14 cellular contexts compared by ENCODE assay signal in genomic region chr2:27265536-27265870, GRCh38. TPM values are rescaled to one million over a fixed set of nuclear protein-coding genes. Genes with fewer than 3 reads are reported as not detected.
DNase-seq lines count a peak whose midpoint lies in the region; ATAC-seq, FAIRE-seq and TF ChIP-seq lines count a peak whose summit lies in the region.
"Had no signal": no experiment of that assay in that cellular context is flagged by ENCODE, and none has a peak within 500 bp of the region (broad histone marks: within the 10 kb centered on the region; RNA-seq: fewer than 3 reads in every experiment).

No MANE protein-coding gene starts in this region.

- peaks cover 27% of the 10 kb centered on the region for H3K27me3 Mint-ChIP-seq in activated naive CD4-positive, alpha-beta T cell treated with anti-CD3 and anti-CD28 coated beads, Interleukin-2, amount 50 U/mL, for 24 hours
- H3K27me3 Mint-ChIP-seq in stimulated activated memory B cell treated with anti-CD40 and anti-IgM and Interleukin-4, amounts not matched to agents 10 μg/mL and 1 μg/mL and 100 μg/mL, for 72 hours = peaks cover 38% of the 10 kb centered on the region

- H4K20me1 ChIP-seq in KMS-11 (ENCODE audit: insufficient read depth) = no peaks in the 10 kb centered on the region
- no peaks in the 10 kb centered on the region for H4K20me1 ChIP-seq in endothelial cell of umbilical vein (replicated peaks; ENCODE audit: control insufficient read depth, extremely low read depth, insufficient read depth, low read length)
- peaks cover 2% of the 10 kb centered on the region for H4K20me1 ChIP-seq in osteoblast (ENCODE audit: insufficient read depth, low read length)

- peaks cover 28% of the 10 kb centered on the region for H3K4me1 Mint-ChIP-seq in activated naive CD4-positive, alpha-beta T cell treated with anti-CD3 and anti-CD28 coated beads, Interleukin-2, amount 50 U/mL, for 24 hours
- peaks cover 31% of the 10 kb centered on the region for H3K4me1 Mint-ChIP-seq in stimulated activated memory B cell treated with anti-CD40 and anti-IgM and Interleukin-4, amounts not matched to agents 10 μg/mL and 1 μg/mL and 100 μg/mL, for 72 hours

- H3K4me1 ChIP-seq in KMS-11 (ENCODE audit: low read depth, poor library complexity, severe bottlenecking) (peaks cover 13% of the 10 kb centered on the region), endothelial cell of umbilical vein (ENCODE audit: control insufficient read depth, extremely low read depth, insufficient read depth, low read length) (peaks cover 22% of the 10 kb centered on the region), osteoblast (ENCODE audit: insufficient read depth, low read length) (no peaks in the 10 kb centered on the region)

- POLR2A ChIA-PET in endothelial cell of umbilical vein (lab: Charles Lee) = no interaction called here

- H3K4me2 ChIP-seq in KMS-11 (no peak overlapping the region; the same call in 1 of the 2 replicates), endothelial cell of umbilical vein (ENCODE audit: insufficient read depth, low read length) (no peak overlapping the region), osteoblast (ENCODE audit: insufficient read depth, low read length) (no peak overlapping the region)

- no peaks in the 10 kb centered on the region for H3K36me3 ChIP-seq in KMS-11 (ENCODE audit: insufficient read depth)
- no peaks in the 10 kb centered on the region for H3K36me3 ChIP-seq in endothelial cell of umbilical vein (ENCODE audit: control insufficient read depth in 2 of 2, extremely low read depth in 1 of 2, insufficient read depth in 2 of 2, low read length in 2 of 2)
- no peaks in the 10 kb centered on the region for H3K36me3 ChIP-seq in osteoblast (ENCODE audit: insufficient read depth, low read length)
- H3K36me3 ChIP-seq: pancreas had no signal

- H3K9me1 ChIP-seq in endothelial cell of umbilical vein (replicated peaks; ENCODE audit: control insufficient read depth, extremely low read depth, insufficient read depth, low read length) = no peaks in the 10 kb centered on the region

- dilution Hi-C loops in endothelial cell of umbilical vein (cut with MboI; ENCODE audit: extremely low pct_ligation_motif_present, low sequenced_read_pairs) = no loop called here

- peaks cover 48% of the 10 kb centered on the region for H3K27me3 ChIP-seq in KMS-11 (ENCODE audit: insufficient read depth, low read depth)
- peaks cover 19 to 43% of the 10 kb centered on the region in 2 experiments for H3K27me3 ChIP-seq in endothelial cell of umbilical vein (ENCODE audit: control insufficient read depth in 2 of 2, insufficient read depth in 2 of 2, low read length in 2 of 2)
- peaks cover 77% of the 10 kb centered on the region for H3K27me3 ChIP-seq in osteoblast (ENCODE audit: insufficient read depth, low read length)

- H3K4me3 ChIP-seq in KMS-11 (IDR thresholded peaks at IDR 0.05; ENCODE audit: insufficient read depth, low read depth, low read length) = no peak overlapping the region
- H3K4me3 ChIP-seq in endothelial cell of umbilical vein (replicated peaks in 1 of 3; ENCODE audit: insufficient read depth in 1 of 3, low read depth in 1 of 3, low read length in 3 of 3) = no peak overlapping the region
- H3K4me3 ChIP-seq in osteoblast (ENCODE audit: insufficient read depth, low read length) = no peak overlapping the region

- H3K9me3 ChIP-seq in endothelial cell of umbilical vein (replicated peaks; ENCODE audit: control insufficient read depth, insufficient read depth, low read length) (no peaks in the 10 kb centered on the region), osteoblast (ENCODE audit: low read depth, low read length) (no peaks in the 10 kb centered on the region)
- H3K9me3 ChIP-seq: pancreas had no signal

- H3K36me3 Mint-ChIP-seq in activated naive CD4-positive, alpha-beta T cell treated with anti-CD3 and anti-CD28 coated beads, Interleukin-2, amount 50 U/mL, for 24 hours = no peaks in the 10 kb centered on the region
- H3K36me3 Mint-ChIP-seq in stimulated activated memory B cell treated with anti-CD40 and anti-IgM and Interleukin-4, amounts not matched to agents 10 μg/mL and 1 μg/mL and 100 μg/mL, for 72 hours = no peaks in the 10 kb centered on the region

- H3K9ac ChIP-seq in KMS-11 (no peak overlapping the region), endothelial cell of umbilical vein (replicated peaks; ENCODE audit: extremely low read depth, insufficient read depth, low read length) (no peak overlapping the region)

- TF ChIP-seq POLR2A in endothelial cell of umbilical vein (IDR thresholded peaks at IDR 0.05; ENCODE audit: low read depth, low read length) = no peak

- TF ChIP-seq CTCF in KMS-11 (conservative IDR thresholded peaks at IDR 0.05; ENCODE audit: low read depth, low read length) (no peak), endothelial cell of umbilical vein (IDR thresholded peaks at IDR 0.05; ENCODE audit: extremely low read depth in 1 of 2, insufficient read depth in 1 of 2, low read depth in 1 of 2, low read length in 2 of 2) (no peak), osteoblast (IDR thresholded peaks at IDR 0.05; ENCODE audit: extremely low read depth, low read depth, low read length) (no peak)

- no peak overlapping the region for H3K27ac Mint-ChIP-seq in activated naive CD4-positive, alpha-beta T cell treated with anti-CD3 and anti-CD28 coated beads, Interleukin-2, amount 50 U/mL, for 24 hours
- H3K27ac Mint-ChIP-seq in stimulated activated memory B cell treated with anti-CD40 and anti-IgM and Interleukin-4, amounts not matched to agents 10 μg/mL and 1 μg/mL and 100 μg/mL, for 72 hours = no peak overlapping the region

- no peaks in the 10 kb centered on the region for H3K9me3 Mint-ChIP-seq in activated naive CD4-positive, alpha-beta T cell treated with anti-CD3 and anti-CD28 coated beads, Interleukin-2, amount 50 U/mL, for 24 hours
- H3K9me3 Mint-ChIP-seq in stimulated activated memory B cell treated with anti-CD40 and anti-IgM and Interleukin-4, amounts not matched to agents 10 μg/mL and 1 μg/mL and 100 μg/mL, for 72 hours = no peaks in the 10 kb centered on the region

- H3K79me2 ChIP-seq in KMS-11 (ENCODE audit: insufficient read depth, low read depth) (no peaks in the 10 kb centered on the region), endothelial cell of umbilical vein (ENCODE audit: control insufficient read depth, insufficient read depth, low read length) (no peaks in the 10 kb centered on the region), osteoblast (ENCODE audit: insufficient read depth, low read length) (no peaks in the 10 kb centered on the region)

- intact Hi-C loops in endothelial cell of umbilical vein (cut with micrococcal nuclease) = loop anchor here (1.0 to 2.0 kb wide), 4 partner anchors 15 to 38 kb away; no protein-coding TSS in a partner anchor

- BruUV-seq in endothelial cell of umbilical vein (replicated peaks; lab: Mats Ljungman, UMichigan) = no TSS peak

- H2AFZ ChIP-seq in KMS-11 (ENCODE audit: low read depth) = peak overlapping the region; percentile 97; the same call in 1 of the 2 replicates
- no peak overlapping the region for H2AFZ ChIP-seq in endothelial cell of umbilical vein (ENCODE audit: low read depth, low read length)
- no peak overlapping the region for H2AFZ ChIP-seq in osteoblast (ENCODE audit: low read length)

- FAIRE-seq in endothelial cell of umbilical vein (lab: Jason Lieb, UNC) = peak; percentile 49
- FAIRE-seq: pancreas had no signal

- DNase-seq in activated naive CD4-positive, alpha-beta T cell treated with Interleukin-2 at 50 U/mL for 16 hours = no peak
- DNase-seq in endothelial cell of umbilical vein (ENCODE audit: low read depth, low spot score) = no peak
- DNase-seq in osteoblast (ENCODE audit: insufficient read length, low spot score, missing footprints) = peak; percentile 59
- DNase-seq in Kasumi-1 (lab: John Stamatoyannopoulos, UW) = no peak
- DNase-seq: NCI-H2029 treated with DMSO at 0.1 percent for 48 hours had no signal

- H3K27ac ChIP-seq in KMS-11 (no peak overlapping the region), endothelial cell of umbilical vein (ENCODE audit: insufficient read depth, low read depth, low read length) (no peak overlapping the region), osteoblast (ENCODE audit: low read depth, low read length) (no peak overlapping the region)
- H3K27ac ChIP-seq: pancreas, RWPE1 had no signal

- peak overlapping the region; percentile 59 for H3K4me3 Mint-ChIP-seq in activated naive CD4-positive, alpha-beta T cell treated with anti-CD3 and anti-CD28 coated beads, Interleukin-2, amount 50 U/mL, for 24 hours
- no peak overlapping the region for H3K4me3 Mint-ChIP-seq in stimulated activated memory B cell treated with anti-CD40 and anti-IgM and Interleukin-4, amounts not matched to agents 10 μg/mL and 1 μg/mL and 100 μg/mL, for 72 hours

- CTCF ChIA-PET in endothelial cell of umbilical vein (lab: Charles Lee) = interaction anchor here (0.7 to 6.9 kb wide), 12 partner anchors 8 to 168 kb away, joined by 3 to 143 read pairs (median 4); partner anchors contain the start of genes PREB and TRIM54

- ATAC-seq in stimulated activated memory B cell treated with anti-CD40 and anti-IgM and Interleukin-4, amounts not matched to agents 10 μg/mL and 1 μg/mL and 100 μg/mL, for 72 hours = no peak
- ATAC-seq in GM18909 (IDR thresholded peaks at IDR 0.05; ENCODE audit: poor library complexity, unreplicated experiment) = no peak

RNA-seq across cellular contexts. Expression of gene SLC30A3, which starts 2.7 kb away (rescaled TPM):
- total RNA-seq in endothelial cell of umbilical vein = 9.2 and 16.7 TPM in 2 replicates
- polyA plus RNA-seq in endothelial cell of umbilical vein = 63.9 and 79.9 TPM in 2 replicates
- polyA plus RNA-seq in endothelial cell of umbilical vein (2011; cell fraction: cytosol; rRNA removed) = 25.9 and 38.7 TPM in 2 replicates
- polyA plus RNA-seq in endothelial cell of umbilical vein (2011; cell fraction: nucleus; rRNA removed) = 42.8 and 66.8 TPM in 2 replicates
- polyA plus RNA-seq in endothelial cell of umbilical vein (2012) = 3.9 and 11.9 TPM in 2 replicates
- polyA minus RNA-seq in endothelial cell of umbilical vein = 26.6 and 36.4 TPM in 2 replicates
- polyA minus RNA-seq in endothelial cell of umbilical vein (2011; cell fraction: cytosol; rRNA and poly(A)+ RNA removed) = 1.6 TPM
- 12.2 and 20.5 TPM in 2 replicates for polyA minus RNA-seq in endothelial cell of umbilical vein (2011; cell fraction: nucleus; rRNA and poly(A)+ RNA removed)
- under 0.01 and 0.88 TPM in 2 replicates for total RNA-seq in osteoblast

RNA-seq across cellular contexts. Expression of gene DNAJC5G, which starts 9.7 kb away (rescaled TPM):
- total RNA-seq in endothelial cell of umbilical vein (0.16 and 0.77 TPM in 2 replicates), osteoblast (not detected in 2 replicates)
- 1.4 and 1.7 TPM in 2 replicates for polyA plus RNA-seq in endothelial cell of umbilical vein
- 0.34 and 0.35 TPM in 2 replicates for polyA plus RNA-seq in endothelial cell of umbilical vein (2011; cell fraction: cytosol; rRNA removed)
- 10.9 and 24.1 TPM in 2 replicates for polyA plus RNA-seq in endothelial cell of umbilical vein (2011; cell fraction: nucleus; rRNA removed)
- polyA plus RNA-seq in endothelial cell of umbilical vein (2012) = 0.29 TPM in 1 of 2 replicates, not detected in the other
- polyA minus RNA-seq in endothelial cell of umbilical vein = 2.1 and 3.9 TPM in 2 replicates
- not detected for polyA minus RNA-seq in endothelial cell of umbilical vein (2011; cell fraction: cytosol; rRNA and poly(A)+ RNA removed)
- polyA minus RNA-seq in endothelial cell of umbilical vein (2011; cell fraction: nucleus; rRNA and poly(A)+ RNA removed) = 3.7 and 3.9 TPM in 2 replicates
- total RNA-seq: chondrocyte, H7 had no signal
- polyA plus RNA-seq: AG04450 had no signal

RNA-seq across cellular contexts. Expression of gene TRIM54, which starts 16.7 kb away (rescaled TPM):
- total RNA-seq in endothelial cell of umbilical vein (0.42 and 0.51 TPM in 2 replicates), osteoblast (not detected in 2 replicates)
- 1.6 and 1.7 TPM in 2 replicates for polyA plus RNA-seq in endothelial cell of umbilical vein
- 0.14 and 0.32 TPM in 2 replicates for polyA plus RNA-seq in endothelial cell of umbilical vein (2011; cell fraction: cytosol; rRNA removed)
- 9.9 and 21.1 TPM in 2 replicates for polyA plus RNA-seq in endothelial cell of umbilical vein (2011; cell fraction: nucleus; rRNA removed)
- 0.37 and 0.46 TPM in 2 replicates for polyA plus RNA-seq in endothelial cell of umbilical vein (2012)
- 0.17 and 1.0 TPM in 2 replicates for polyA minus RNA-seq in endothelial cell of umbilical vein
- polyA minus RNA-seq in endothelial cell of umbilical vein (2011; cell fraction: cytosol; rRNA and poly(A)+ RNA removed) = 0.82 TPM
- polyA minus RNA-seq in endothelial cell of umbilical vein (2011; cell fraction: nucleus; rRNA and poly(A)+ RNA removed) = 1.2 and 1.5 TPM in 2 replicates
- total RNA-seq: chondrocyte had no signal

RNA-seq across cellular contexts. Expression of gene UCN, which starts 42.7 kb away (rescaled TPM):
- total RNA-seq in endothelial cell of umbilical vein = 0.75 TPM in 1 of 2 replicates, not detected in the other
- polyA plus RNA-seq in endothelial cell of umbilical vein = 1.2 and 1.6 TPM in 2 replicates
- 0.24 TPM in 1 of 2 replicates, not detected in the other for polyA plus RNA-seq in endothelial cell of umbilical vein (2011; cell fraction: cytosol; rRNA removed)
- 1.6 and 1.8 TPM in 2 replicates for polyA plus RNA-seq in endothelial cell of umbilical vein (2011; cell fraction: nucleus; rRNA removed)
- polyA plus RNA-seq in endothelial cell of umbilical vein (2012) = 0.38 TPM in 1 of 2 replicates, not detected in the other
- not detected in 2 replicates for polyA minus RNA-seq in endothelial cell of umbilical vein
- polyA minus RNA-seq in endothelial cell of umbilical vein (2011; cell fraction: cytosol; rRNA and poly(A)+ RNA removed) = 1.3 TPM
- polyA minus RNA-seq in endothelial cell of umbilical vein (2011; cell fraction: nucleus; rRNA and poly(A)+ RNA removed) = not detected in 2 replicates
- total RNA-seq in osteoblast = 0.36 and 1.2 TPM in 2 replicates

RNA-seq across cellular contexts. Expression of gene CAD, which starts 48.3 kb away (rescaled TPM):
- total RNA-seq in endothelial cell of umbilical vein = 81.0 and 91.4 TPM in 2 replicates
- 60.3 and 66.5 TPM in 2 replicates for polyA plus RNA-seq in endothelial cell of umbilical vein
- 36.4 and 39.6 TPM in 2 replicates for polyA plus RNA-seq in endothelial cell of umbilical vein (2011; cell fraction: cytosol; rRNA removed)
- 153 and 160 TPM in 2 replicates for polyA plus RNA-seq in endothelial cell of umbilical vein (2011; cell fraction: nucleus; rRNA removed)
- 72.2 and 82.2 TPM in 2 replicates for polyA plus RNA-seq in endothelial cell of umbilical vein (2012)
- 171 and 179 TPM in 2 replicates for polyA minus RNA-seq in endothelial cell of umbilical vein
- 138 TPM for polyA minus RNA-seq in endothelial cell of umbilical vein (2011; cell fraction: cytosol; rRNA and poly(A)+ RNA removed)
- polyA minus RNA-seq in endothelial cell of umbilical vein (2011; cell fraction: nucleus; rRNA and poly(A)+ RNA removed) = 87.4 and 95.8 TPM in 2 replicates
- total RNA-seq in osteoblast = 28.6 and 30.8 TPM in 2 replicates
